In genomic region chr3:108662141-108662738, GRCh38 we compare ENCODE assay signal across 9 cellular contexts.
A peak's percentile ranks its signal among the peaks of the same experiment; 100 is the strongest.
DNase-seq lines count a peak whose midpoint lies in the region; ATAC-seq and TF ChIP-seq lines count a peak whose summit lies in the region.
"Had no signal": no experiment of that assay in that cellular context is flagged by ENCODE, and none has a peak within 500 bp of the region (broad histone marks: within the 10 kb centered on the region; RNA-seq: fewer than 3 reads in every experiment).

No MANE protein-coding gene starts in this region.

- no peak overlapping the region for H3K9ac ChIP-seq in parathyroid adenoma

- TF ChIP-seq CTCF in fibroblast of villous mesenchyme (IDR thresholded peaks at IDR 0.05; ENCODE audit: insufficient read depth, low read depth, low read length) (peak; percentile 70), parathyroid adenoma (IDR thresholded peaks at IDR 0.05) (peak; percentile 78)

- no peaks in the 10 kb centered on the region for H3K9me3 ChIP-seq in parathyroid adenoma (ENCODE audit: control insufficient read depth, low read length)

- H3K27me3 ChIP-seq in parathyroid adenoma (ENCODE audit: control insufficient read depth, insufficient read depth, low read length), result no peaks in the 10 kb centered on the region

- H3K4me3 ChIP-seq in fibroblast of villous mesenchyme (ENCODE audit: low read depth, low read length) (no peak overlapping the region), parathyroid adenoma (ENCODE audit: low read depth, low read length) (no peak overlapping the region)

- ATAC-seq in GM19452 (IDR thresholded peaks at IDR 0.05; ENCODE audit: unreplicated experiment) (peak; percentile 80), HG03025 (IDR thresholded peaks at IDR 0.05; ENCODE audit: low FRiP score, unreplicated experiment) (no peak)
- ATAC-seq in activated T-cell treated with anti-CD3 and anti-CD28 coated beads, Interleukin-2, amount 50 U/mL, for 72 hours (replicated peaks in 1 of 2), result peak; percentile 67 to 69

- no peaks in the 10 kb centered on the region for H3K79me2 ChIP-seq in parathyroid adenoma

- no peak overlapping the region for H3K4me3 Mint-ChIP-seq in activated T-cell treated with anti-CD3 and anti-CD28 coated beads, Interleukin-2, amount 50 U/mL, for 72 hours
- H3K4me3 Mint-ChIP-seq: activated naive CD8-positive, alpha-beta T cell had no signal

- no peaks in the 10 kb centered on the region for H3K36me3 ChIP-seq in parathyroid adenoma (ENCODE audit: control insufficient read depth, insufficient read depth, low read length)

- H3K4me1 Mint-ChIP-seq in activated T-cell treated with anti-CD3 and anti-CD28 coated beads, Interleukin-2, amount 50 U/mL, for 72 hours (ENCODE audit: low read depth), result peaks cover 8% of the 10 kb centered on the region

- no peak overlapping the region for H3K27ac ChIP-seq in parathyroid adenoma

- H3K27ac Mint-ChIP-seq in activated T-cell treated with anti-CD3 and anti-CD28 coated beads, Interleukin-2, amount 50 U/mL, for 72 hours, result no peak overlapping the region
- H3K27ac Mint-ChIP-seq: activated naive CD8-positive, alpha-beta T cell had no signal

- H3K4me1 ChIP-seq in parathyroid adenoma, result no peaks in the 10 kb centered on the region

- H3K4me2 ChIP-seq in parathyroid adenoma (ENCODE audit: low read length), result no peak overlapping the region

- H3K9me3 Mint-ChIP-seq in activated T-cell treated with anti-CD3 and anti-CD28 coated beads, Interleukin-2, amount 50 U/mL, for 72 hours, result no peaks in the 10 kb centered on the region

- DNase-seq in D341Med (ENCODE audit: low spot score), result peak; percentile 64
- peak; percentile 39 for DNase-seq in HuH-7 (ENCODE audit: low spot score)
- peak; percentile 12 to 88 for DNase-seq in NOMO-1 (lab: John Stamatoyannopoulos, UW; ENCODE audit: unreplicated experiment in 2 of 2)
- peak; percentile 34 to 56 for DNase-seq in activated T-cell treated with anti-CD3 and anti-CD28 coated beads, Interleukin-2, amount 50 U/mL, for 72 hours
- peak; percentile 81 for DNase-seq in fibroblast of villous mesenchyme (ENCODE audit: low read depth)

- no peaks in the 10 kb centered on the region for H3K27me3 Mint-ChIP-seq in activated T-cell treated with anti-CD3 and anti-CD28 coated beads, Interleukin-2, amount 50 U/mL, for 72 hours (ENCODE audit: low read depth)
- H3K27me3 Mint-ChIP-seq: activated naive CD8-positive, alpha-beta T cell had no signal

- peaks cover 0 to 4% of the 10 kb centered on the region in 2 donors for H3K36me3 Mint-ChIP-seq in activated T-cell treated with anti-CD3 and anti-CD28 coated beads, Interleukin-2, amount 50 U/mL, for 72 hours (ENCODE audit: insufficient read depth in 2 of 2)

- H2AFZ ChIP-seq in parathyroid adenoma, result no peak overlapping the region
